ENCODE assay signal across 12 cellular contexts in genomic region chr1:25278371-25278770, GRCh38. TPM values are rescaled to one million over a fixed set of nuclear protein-coding genes. Genes with fewer than 3 reads are reported as not detected.
"Had no signal": no experiment of that assay in that cellular context is flagged by ENCODE, and none has a peak within 500 bp of the region (broad histone marks: within the 10 kb centered on the region; RNA-seq: fewer than 3 reads in every experiment).

No MANE protein-coding gene starts in this region.

RNA-seq across cellular contexts. Expression of gene RHD, which starts 6.1 kb away (rescaled TPM):
- total RNA-seq: esophagus squamous epithelium, glomerular endothelial cell, ovary, renal cortical epithelial cell, subcutaneous adipose tissue, thyroid gland, ureter had no signal
- polyA plus RNA-seq: keratinocyte, neural cell, ovary, psoas muscle, sigmoid colon, stomach had no signal
